Comparison of ENCODE assay signal across 21 cellular contexts in the genomic region with DNA sequence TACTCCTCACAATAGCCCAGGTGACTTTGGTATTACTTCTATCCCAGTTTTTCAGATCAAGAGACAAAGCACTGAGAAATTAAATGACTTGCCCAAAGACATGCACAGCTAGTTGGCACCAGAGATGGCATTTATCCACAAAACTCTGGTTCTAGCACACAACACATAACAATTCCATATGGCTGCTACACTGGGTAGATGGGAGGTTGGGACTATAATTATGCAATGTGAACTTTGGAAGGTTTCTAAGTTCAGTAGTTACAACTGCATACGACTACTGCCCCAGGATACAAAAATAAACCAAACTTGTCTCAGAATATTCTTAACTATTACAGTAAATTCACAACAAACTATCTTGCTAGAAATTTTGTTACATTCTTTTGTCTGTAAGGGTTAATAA. TPM values are rescaled to one million over a fixed set of nuclear protein-coding genes. Genes with fewer than 3 reads are reported as not detected.
"Had no signal": no experiment of that assay in that cellular context is flagged by ENCODE, and none has a peak within 500 bp of the region (broad histone marks: within the 10 kb centered on the region; RNA-seq: fewer than 3 reads in every experiment).

No MANE protein-coding gene starts in this region.

- DNase-seq: cortex of kidney; dorsolateral prefrontal cortex; effector CD8-positive, alpha-beta T cell; kidney; left cardiac atrium; mesenchymal stem cell; naive thymus-derived CD4-positive, alpha-beta T cell; posterior cingulate gyrus; stimulated activated CD4-positive, alpha-beta T cell treated with anti-CD3 and anti-CD28 coated beads, Interleukin-4, amount 100 ng/mL, for 1 hour; stimulated activated CD8-positive, alpha-beta memory T cell treated with anti-CD3 and anti-CD28 coated beads, Interleukin-4, amount 100 ng/mL, for 48 hours; stimulated activated naive CD8-positive, alpha-beta T cell treated with anti-CD3 and anti-CD28 coated beads, Interleukin-15, Interleukin-2, amounts not matched to agents 100 U/mL and 50 U/mL, for 24 hours; trophoblast cell had no signal

- FAIRE-seq: bronchial epithelial cell, frontal cortex, kidney had no signal

- ATAC-seq: left cardiac atrium; naive thymus-derived CD4-positive, alpha-beta T cell; stimulated activated effector memory CD8-positive, alpha-beta T cell treated with anti-CD3 and anti-CD28 coated beads, Interleukin-12 subunit alpha, Interleukin-12 subunit beta, amount 100 ng/mL, for 72 hours; stimulated activated naive CD8-positive, alpha-beta T cell treated with anti-CD3 and anti-CD28 coated beads, Interleukin-15, Interleukin-2, amounts not matched to agents 100 U/mL and 50 U/mL, for 24 hours had no signal

- H3K9me3 ChIP-seq: neutrophil, right atrium auricular region had no signal

- H3K27ac ChIP-seq: neutrophil had no signal

- H3K36me3 ChIP-seq: neutrophil, right atrium auricular region had no signal

- H3K4me3 ChIP-seq: dorsolateral prefrontal cortex, lung, right atrium auricular region had no signal

- H3K27me3 ChIP-seq: dorsolateral prefrontal cortex, neutrophil, right atrium auricular region had no signal

RNA-seq across cellular contexts. Expression of a gene that starts 54.2 kb away (rescaled TPM):
- total RNA-seq: fibroblast of lung; naive thymus-derived CD4-positive, alpha-beta T cell; osteocyte had no signal
- polyA plus RNA-seq: naive thymus-derived CD4-positive, alpha-beta T cell; neural cell had no signal
